2 cellular contexts compared by ENCODE assay signal in the genomic region with DNA sequence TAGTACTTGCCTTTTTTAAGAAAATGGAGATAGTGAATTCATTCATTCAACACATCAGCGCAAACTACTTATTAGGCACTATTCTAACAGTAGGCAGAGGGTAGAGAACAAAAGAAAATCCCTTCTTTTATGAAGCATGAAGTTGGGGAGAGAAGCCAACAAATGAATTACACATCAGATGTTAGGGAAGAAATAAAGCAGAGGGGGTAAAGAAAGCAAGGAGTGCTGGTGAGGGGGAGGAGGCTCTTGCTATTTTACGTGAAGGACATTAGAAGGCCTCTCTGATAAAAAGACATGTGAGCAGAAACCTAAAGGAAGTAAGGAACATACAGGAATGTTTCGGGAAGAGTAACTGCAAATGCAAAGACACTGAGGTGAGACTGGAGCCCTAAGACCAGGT.
TF ChIP-seq lines count a peak whose summit lies in the region.

No MANE protein-coding gene starts in this region.

TF ChIP-seq in GM23338, 12 proteins besides CTCF, POLR2A, EP300 and RAD21 (continued from another document):
- TF ChIP-seq, protein P1, sequence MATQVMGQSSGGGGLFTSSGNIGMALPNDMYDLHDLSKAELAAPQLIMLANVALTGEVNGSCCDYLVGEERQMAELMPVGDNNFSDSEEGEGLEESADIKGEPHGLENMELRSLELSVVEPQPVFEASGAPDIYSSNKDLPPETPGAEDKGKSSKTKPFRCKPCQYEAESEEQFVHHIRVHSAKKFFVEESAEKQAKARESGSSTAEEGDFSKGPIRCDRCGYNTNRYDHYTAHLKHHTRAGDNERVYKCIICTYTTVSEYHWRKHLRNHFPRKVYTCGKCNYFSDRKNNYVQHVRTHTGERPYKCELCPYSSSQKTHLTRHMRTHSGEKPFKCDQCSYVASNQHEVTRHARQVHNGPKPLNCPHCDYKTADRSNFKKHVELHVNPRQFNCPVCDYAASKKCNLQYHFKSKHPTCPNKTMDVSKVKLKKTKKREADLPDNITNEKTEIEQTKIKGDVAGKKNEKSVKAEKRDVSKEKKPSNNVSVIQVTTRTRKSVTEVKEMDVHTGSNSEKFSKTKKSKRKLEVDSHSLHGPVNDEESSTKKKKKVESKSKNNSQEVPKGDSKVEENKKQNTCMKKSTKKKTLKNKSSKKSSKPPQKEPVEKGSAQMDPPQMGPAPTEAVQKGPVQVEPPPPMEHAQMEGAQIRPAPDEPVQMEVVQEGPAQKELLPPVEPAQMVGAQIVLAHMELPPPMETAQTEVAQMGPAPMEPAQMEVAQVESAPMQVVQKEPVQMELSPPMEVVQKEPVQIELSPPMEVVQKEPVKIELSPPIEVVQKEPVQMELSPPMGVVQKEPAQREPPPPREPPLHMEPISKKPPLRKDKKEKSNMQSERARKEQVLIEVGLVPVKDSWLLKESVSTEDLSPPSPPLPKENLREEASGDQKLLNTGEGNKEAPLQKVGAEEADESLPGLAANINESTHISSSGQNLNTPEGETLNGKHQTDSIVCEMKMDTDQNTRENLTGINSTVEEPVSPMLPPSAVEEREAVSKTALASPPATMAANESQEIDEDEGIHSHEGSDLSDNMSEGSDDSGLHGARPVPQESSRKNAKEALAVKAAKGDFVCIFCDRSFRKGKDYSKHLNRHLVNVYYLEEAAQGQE (IDR thresholded peaks at IDR 0.05; ENCODE audit: unreplicated experiment) = no peak
- TF ChIP-seq ZNF114 (CRISPR knock-in tag; IDR thresholded peaks at IDR 0.05) = no peak
- no peak for TF ChIP-seq ZNF331 (CRISPR knock-in tag; IDR thresholded peaks at IDR 0.05; ENCODE audit: low read depth)
- TF ChIP-seq STAT1 (IDR thresholded peaks at IDR 0.05; ENCODE audit: unreplicated experiment) = no peak
- no peak for TF ChIP-seq EZH2 (IDR thresholded peaks at IDR 0.05; ENCODE audit: low read depth, unreplicated experiment)
- TF ChIP-seq NANOG (IDR thresholded peaks at IDR 0.05; ENCODE audit: borderline replicate concordance) = no peak
- TF ChIP-seq, protein P2, sequence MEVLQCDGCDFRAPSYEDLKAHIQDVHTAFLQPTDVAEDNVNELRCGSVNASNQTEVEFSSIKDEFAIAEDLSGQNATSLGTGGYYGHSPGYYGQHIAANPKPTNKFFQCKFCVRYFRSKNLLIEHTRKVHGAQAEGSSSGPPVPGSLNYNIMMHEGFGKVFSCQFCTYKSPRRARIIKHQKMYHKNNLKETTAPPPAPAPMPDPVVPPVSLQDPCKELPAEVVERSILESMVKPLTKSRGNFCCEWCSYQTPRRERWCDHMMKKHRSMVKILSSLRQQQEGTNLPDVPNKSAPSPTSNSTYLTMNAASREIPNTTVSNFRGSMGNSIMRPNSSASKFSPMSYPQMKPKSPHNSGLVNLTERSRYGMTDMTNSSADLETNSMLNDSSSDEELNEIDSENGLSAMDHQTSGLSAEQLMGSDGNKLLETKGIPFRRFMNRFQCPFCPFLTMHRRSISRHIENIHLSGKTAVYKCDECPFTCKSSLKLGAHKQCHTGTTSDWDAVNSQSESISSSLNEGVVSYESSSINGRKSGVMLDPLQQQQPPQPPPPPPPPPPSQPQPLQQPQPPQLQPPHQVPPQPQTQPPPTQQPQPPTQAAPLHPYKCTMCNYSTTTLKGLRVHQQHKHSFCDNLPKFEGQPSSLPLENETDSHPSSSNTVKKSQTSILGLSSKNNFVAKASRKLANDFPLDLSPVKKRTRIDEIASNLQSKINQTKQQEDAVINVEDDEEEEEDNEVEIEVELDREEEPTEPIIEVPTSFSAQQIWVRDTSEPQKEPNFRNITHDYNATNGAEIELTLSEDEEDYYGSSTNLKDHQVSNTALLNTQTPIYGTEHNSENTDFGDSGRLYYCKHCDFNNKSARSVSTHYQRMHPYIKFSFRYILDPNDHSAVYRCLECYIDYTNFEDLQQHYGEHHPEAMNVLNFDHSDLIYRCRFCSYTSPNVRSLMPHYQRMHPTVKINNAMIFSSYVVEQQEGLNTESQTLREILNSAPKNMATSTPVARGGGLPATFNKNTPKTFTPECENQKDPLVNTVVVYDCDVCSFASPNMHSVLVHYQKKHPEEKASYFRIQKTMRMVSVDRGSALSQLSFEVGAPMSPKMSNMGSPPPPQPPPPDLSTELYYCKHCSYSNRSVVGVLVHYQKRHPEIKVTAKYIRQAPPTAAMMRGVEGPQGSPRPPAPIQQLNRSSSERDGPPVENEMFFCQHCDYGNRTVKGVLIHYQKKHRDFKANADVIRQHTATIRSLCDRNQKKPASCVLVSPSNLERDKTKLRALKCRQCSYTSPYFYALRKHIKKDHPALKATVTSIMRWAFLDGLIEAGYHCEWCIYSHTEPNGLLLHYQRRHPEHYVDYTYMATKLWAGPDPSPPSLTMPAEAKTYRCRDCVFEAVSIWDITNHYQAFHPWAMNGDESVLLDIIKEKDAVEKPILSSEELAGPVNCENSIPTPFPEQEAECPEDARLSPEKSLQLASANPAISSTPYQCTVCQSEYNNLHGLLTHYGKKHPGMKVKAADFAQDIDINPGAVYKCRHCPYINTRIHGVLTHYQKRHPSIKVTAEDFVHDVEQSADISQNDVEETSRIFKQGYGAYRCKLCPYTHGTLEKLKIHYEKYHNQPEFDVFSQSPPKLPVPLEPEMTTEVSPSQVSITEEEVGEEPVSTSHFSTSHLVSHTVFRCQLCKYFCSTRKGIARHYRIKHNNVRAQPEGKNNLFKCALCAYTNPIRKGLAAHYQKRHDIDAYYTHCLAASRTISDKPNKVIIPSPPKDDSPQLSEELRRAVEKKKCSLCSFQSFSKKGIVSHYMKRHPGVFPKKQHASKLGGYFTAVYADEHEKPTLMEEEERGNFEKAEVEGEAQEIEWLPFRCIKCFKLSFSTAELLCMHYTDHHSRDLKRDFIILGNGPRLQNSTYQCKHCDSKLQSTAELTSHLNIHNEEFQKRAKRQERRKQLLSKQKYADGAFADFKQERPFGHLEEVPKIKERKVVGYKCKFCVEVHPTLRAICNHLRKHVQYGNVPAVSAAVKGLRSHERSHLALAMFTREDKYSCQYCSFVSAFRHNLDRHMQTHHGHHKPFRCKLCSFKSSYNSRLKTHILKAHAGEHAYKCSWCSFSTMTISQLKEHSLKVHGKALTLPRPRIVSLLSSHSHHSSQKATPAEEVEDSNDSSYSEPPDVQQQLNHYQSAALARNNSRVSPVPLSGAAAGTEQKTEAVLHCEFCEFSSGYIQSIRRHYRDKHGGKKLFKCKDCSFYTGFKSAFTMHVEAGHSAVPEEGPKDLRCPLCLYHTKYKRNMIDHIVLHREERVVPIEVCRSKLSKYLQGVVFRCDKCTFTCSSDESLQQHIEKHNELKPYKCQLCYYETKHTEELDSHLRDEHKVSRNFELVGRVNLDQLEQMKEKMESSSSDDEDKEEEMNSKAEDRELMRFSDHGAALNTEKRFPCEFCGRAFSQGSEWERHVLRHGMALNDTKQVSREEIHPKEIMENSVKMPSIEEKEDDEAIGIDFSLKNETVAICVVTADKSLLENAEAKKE (CRISPR knock-in tag; IDR thresholded peaks at IDR 0.05) = no peak
- TF ChIP-seq POLR2AphosphoS5 (IDR thresholded peaks at IDR 0.05; ENCODE audit: low read depth) = no peak
- no peak for TF ChIP-seq CREB1 (CRISPR knock-in tag; IDR thresholded peaks at IDR 0.05; ENCODE audit: low read depth)

TF ChIP-seq in WTC11, 78 proteins besides CTCF, POLR2A, EP300 and RAD21 (continued from another document):
- TF ChIP-seq EMX1 (CRISPR knock-in tag; IDR thresholded peaks at IDR 0.05) (no peak), JAZF1 (CRISPR knock-in tag; IDR thresholded peaks at IDR 0.05) (no peak)
